In the genomic region with DNA sequence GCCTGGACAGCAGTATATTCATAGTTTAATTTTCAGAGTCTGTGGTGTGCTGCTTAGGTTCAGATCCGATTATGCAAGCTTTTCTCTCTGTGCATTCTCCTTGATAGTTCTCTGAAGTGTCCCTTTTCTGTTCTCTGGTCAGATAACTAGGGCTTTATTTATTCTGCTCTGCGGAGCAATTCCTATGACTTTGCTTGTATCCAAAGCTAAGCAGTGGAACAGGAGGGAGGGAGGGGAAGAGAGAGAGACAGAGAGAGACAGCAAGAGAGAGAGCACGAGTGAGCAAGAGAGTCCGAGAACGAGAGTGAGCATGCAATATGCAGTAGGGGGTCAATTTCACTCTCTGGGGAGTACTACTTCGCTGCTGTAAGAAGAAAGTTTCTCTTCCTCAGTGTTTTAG, we compare ENCODE assay signal across 15 cellular contexts.
DNase-seq lines count a peak whose midpoint lies in the region; ATAC-seq and TF ChIP-seq lines count a peak whose summit lies in the region.
"Had no signal": no experiment of that assay in that cellular context is flagged by ENCODE, and none has a peak within 500 bp of the region (broad histone marks: within the 10 kb centered on the region; RNA-seq: fewer than 3 reads in every experiment).

No MANE protein-coding gene starts in this region.

- H3K27ac ChIP-seq in smooth muscle cell (ENCODE audit: low read depth), result no peak overlapping the region
- H3K27ac ChIP-seq: 22Rv1, BLaER1 had no signal

- DNase-seq in Right ventricle myocardium inferior (ENCODE audit: missing footprints) (no peak), cardiac septum (ENCODE audit: low spot score) (no peak), Caco-2 (no peak), endothelial cell (ENCODE audit: low spot score) (no peak), progenitor cell of endocrine pancreas (ENCODE audit: low spot score, unreplicated experiment) (no peak), smooth muscle cell (lab: John Stamatoyannopoulos, UW; ENCODE audit: unreplicated experiment) (no peak), 8988T (no peak)
- DNase-seq: CD4-positive, alpha-beta memory T cell; IMR-90 had no signal

- H3K27ac Mint-ChIP-seq in Caco-2 (ENCODE audit: unreplicated experiment) (peak overlapping the region; percentile 35), endothelial cell (ENCODE audit: unreplicated experiment) (peak overlapping the region; percentile 20), progenitor cell of endocrine pancreas (peak overlapping the region; percentile 87)
- H3K27ac Mint-ChIP-seq: CD14-positive monocyte, GM23338 had no signal

- peaks cover 10% of the 10 kb centered on the region for H3K36me3 Mint-ChIP-seq in Caco-2 (ENCODE audit: insufficient read depth, unreplicated experiment)
- H3K36me3 Mint-ChIP-seq in endothelial cell (ENCODE audit: low read depth, unreplicated experiment), result no peaks in the 10 kb centered on the region
- H3K36me3 Mint-ChIP-seq in progenitor cell of endocrine pancreas (ENCODE audit: insufficient read depth), result peaks cover 18% of the 10 kb centered on the region

- no peak overlapping the region for H3K4me2 ChIP-seq in smooth muscle cell
- H3K4me2 ChIP-seq: BLaER1, GM23338 had no signal

- TF ChIP-seq CTCF in Caco-2 (IDR thresholded peaks at IDR 0.05; ENCODE audit: insufficient read depth in 1 of 2, low read depth in 1 of 2, low read length in 1 of 2, severe bottlenecking in 1 of 2, unreplicated experiment in 1 of 2), result no peak
- TF ChIP-seq CTCF in endothelial cell (IDR thresholded peaks at IDR 0.05; ENCODE audit: unreplicated experiment), result no peak
- no peak for TF ChIP-seq CTCF in progenitor cell of endocrine pancreas (IDR thresholded peaks at IDR 0.05; ENCODE audit: unreplicated experiment)
- TF ChIP-seq CTCF in smooth muscle cell (IDR thresholded peaks at IDR 0.05; ENCODE audit: borderline replicate concordance, insufficient read depth, poor library complexity, severe bottlenecking), result no peak

- no peaks in the 10 kb centered on the region for H3K27me3 Mint-ChIP-seq in Caco-2 (ENCODE audit: insufficient read depth, unreplicated experiment)
- no peaks in the 10 kb centered on the region for H3K27me3 Mint-ChIP-seq in endothelial cell (ENCODE audit: unreplicated experiment)
- H3K27me3 Mint-ChIP-seq in progenitor cell of endocrine pancreas, result no peaks in the 10 kb centered on the region
- H3K27me3 Mint-ChIP-seq: CD4-positive, alpha-beta memory T cell had no signal

- H3K4me1 ChIP-seq in Caco-2 (no peaks in the 10 kb centered on the region), smooth muscle cell (ENCODE audit: low read depth) (no peaks in the 10 kb centered on the region)
- H3K4me1 ChIP-seq: BLaER1 had no signal

- H3K79me2 ChIP-seq in smooth muscle cell (ENCODE audit: low read depth), result no peaks in the 10 kb centered on the region

- H3K4me3 Mint-ChIP-seq in Caco-2 (ENCODE audit: unreplicated experiment) (no peak overlapping the region), endothelial cell (ENCODE audit: unreplicated experiment) (no peak overlapping the region), progenitor cell of endocrine pancreas (ENCODE audit: low read depth) (no peak overlapping the region)
- H3K4me3 Mint-ChIP-seq: CD14-positive monocyte; CD4-positive, alpha-beta memory T cell; GM23338 had no signal

- H3K4me1 Mint-ChIP-seq in Caco-2 (ENCODE audit: low read depth, unreplicated experiment) (no peaks in the 10 kb centered on the region), endothelial cell (ENCODE audit: unreplicated experiment) (peaks cover 6% of the 10 kb centered on the region), progenitor cell of endocrine pancreas (ENCODE audit: low read depth) (peaks cover 3% of the 10 kb centered on the region)
- H3K4me1 Mint-ChIP-seq: CD14-positive monocyte had no signal

- no peak overlapping the region for H3K9ac ChIP-seq in smooth muscle cell (ENCODE audit: low read depth)
- H3K9ac ChIP-seq: BLaER1 had no signal

- H3K4me3 ChIP-seq in Caco-2 (ENCODE audit: low read depth, low read length), result no peak overlapping the region
- H3K4me3 ChIP-seq in smooth muscle cell, result no peak overlapping the region
- H3K4me3 ChIP-seq: BLaER1, GM23338, K562 had no signal

- H3K36me3 ChIP-seq in Caco-2 (ENCODE audit: control insufficient read depth, insufficient read depth, low read length) (no peaks in the 10 kb centered on the region), smooth muscle cell (ENCODE audit: low read depth) (peaks cover 4% of the 10 kb centered on the region)
- H3K36me3 ChIP-seq: BLaER1 had no signal

- WGBS in smooth muscle cell (ENCODE audit: low lambda C conversion rate), result 93% methylated on average over 6 of the region's 6 CpGs

- H3K9me3 Mint-ChIP-seq in Caco-2 (ENCODE audit: unreplicated experiment) (peaks cover 20% of the 10 kb centered on the region), endothelial cell (ENCODE audit: unreplicated experiment) (no peaks in the 10 kb centered on the region), progenitor cell of endocrine pancreas (ENCODE audit: low read depth) (peaks cover 21% of the 10 kb centered on the region)
- H3K9me3 Mint-ChIP-seq: GM23338 had no signal

- H3F3A ChIP-seq in smooth muscle cell (ENCODE audit: low read depth), result no peaks in the 10 kb centered on the region

- H3K27me3 ChIP-seq in Caco-2 (replicated peaks; ENCODE audit: control insufficient read depth, insufficient read depth, low read length) (no peaks in the 10 kb centered on the region), smooth muscle cell (ENCODE audit: low read depth) (no peaks in the 10 kb centered on the region)
- H3K27me3 ChIP-seq: BLaER1 had no signal

- ATAC-seq in Right ventricle myocardium inferior, result peak; percentile 44
- ATAC-seq: GM23338, HCT116, K562 had no signal

- POLR2A ChIA-PET in Caco-2 (lab: Charles Lee), result no interaction called here

- intact Hi-C loops in Right ventricle myocardium inferior (cut with DNase I) (no loop called here), cardiac septum (cut with DNase I) (no loop called here), Caco-2 (cut with micrococcal nuclease; ENCODE audit: unreplicated experiment) (no loop called here)

- no TSS peak for BruUV-seq in Caco-2 (replicated peaks; lab: Mats Ljungman, UMichigan)

- CTCF ChIA-PET in Caco-2 (lab: Charles Lee), result interaction anchor here (0.6 kb wide), 1 partner anchor 96 kb away, joined by 4 read pairs; no protein-coding TSS in a partner anchor

- H3K9me3 ChIP-seq in Caco-2, result peaks cover 9% of the 10 kb centered on the region
- no peaks in the 10 kb centered on the region for H3K9me3 ChIP-seq in smooth muscle cell (replicated peaks; ENCODE audit: low read depth)

- no peaks in the 10 kb centered on the region for H4K20me1 ChIP-seq in smooth muscle cell (ENCODE audit: low read depth)
- H4K20me1 ChIP-seq: BLaER1 had no signal

- H2AFZ ChIP-seq in smooth muscle cell (ENCODE audit: low read depth), result no peak overlapping the region
- H2AFZ ChIP-seq: GM23338 had no signal

Comparison
In these comparisons a context has a peak if more than half of its experiments do, and no peak if none do; other contexts are left out.
1. H3K27ac Mint-ChIP-seq: peak in every context shown above with its lines; median percentile 87 in progenitor cell of endocrine pancreas; 35 in Caco-2; 20 in endothelial cell.